Comparison of ENCODE assay signal across 35 cellular contexts in genomic region chr2:227661019-227661726, GRCh38. TPM values are rescaled to one million over a fixed set of nuclear protein-coding genes. Genes with fewer than 3 reads are reported as not detected.
DNase-seq lines count a peak whose midpoint lies in the region; ATAC-seq, FAIRE-seq and TF ChIP-seq lines count a peak whose summit lies in the region.
"Had no signal": no experiment of that assay in that cellular context is flagged by ENCODE, and none has a peak within 500 bp of the region (broad histone marks: within the 10 kb centered on the region; RNA-seq: fewer than 3 reads in every experiment).

No MANE protein-coding gene starts in this region.

- no peak overlapping the region for H2BK120ac ChIP-seq in H1 (replicated peaks; ENCODE audit: low read depth, low read length)
- no peak overlapping the region for H2BK120ac ChIP-seq in mesenchymal stem cell (ENCODE audit: low read depth, low read length)

- FAIRE-seq in H1 (lab: Jason Lieb, UNC) = peak; percentile 63
- FAIRE-seq: astrocyte, GM12891, pancreas, small intestine had no signal

- 50% methylated on average over 7 of the region's 7 CpGs; no CpG with 5 or more reads in 1 of the 2 experiments for WGBS in H1 (ENCODE audit: extremely low coverage in 1 of 2, insufficient coverage in 1 of 2, insufficient read length in 1 of 2, insufficient replicate concordance in 2 of 2, low coverage in 1 of 2, low lambda C conversion rate in 2 of 2, missing lambda C conversion rate in 1 of 2), 2 experiments
- WGBS in mesenchymal stem cell = 47% methylated on average over 4 of the region's 7 CpGs

- no peak overlapping the region for H3K9ac ChIP-seq in H1 (replicated peaks in 1 of 4; ENCODE audit: extremely low read depth in 1 of 4, low read depth in 3 of 4, low read length in 3 of 4)
- H3K9ac ChIP-seq in mesenchymal stem cell (ENCODE audit: low read length) = no peak overlapping the region

- H2BK12ac ChIP-seq in H1 (ENCODE audit: low read depth, low read length) (no peak overlapping the region; the same call in 1 of the 2 replicates), mesenchymal stem cell (ENCODE audit: low read length in 2 of 2) (no peak overlapping the region)

- DNase-seq in stimulated activated naive CD8-positive, alpha-beta T cell treated with anti-CD3 and anti-CD28 coated beads, Interleukin-15, amount 100 ng/mL, for 72 hours = no peak
- no peak for DNase-seq in stimulated activated naive CD8-positive, alpha-beta T cell treated with anti-CD3 and anti-CD28 coated beads, Interleukin-15, Interleukin-2, amounts not matched to agents 100 U/mL and 50 U/mL, for 24 hours
- DNase-seq in H1 (ENCODE audit: low read depth in 1 of 2, low spot score in 2 of 2) = peak in 1 of 2 experiments; percentile 27
- no peak for DNase-seq in mesenchymal stem cell
- DNase-seq in activated T-cell treated with anti-CD3 and anti-CD28 coated beads, Interleukin-2, amount 50 U/mL, for 48 hours = no peak
- DNase-seq in NCI-H2029 treated with DMSO at 0.1 percent for 48 hours (lab: John Stamatoyannopoulos, UW) = no peak
- no peak for DNase-seq in NCI-H2029 (lab: John Stamatoyannopoulos, UW)
- DNase-seq: activated CD4-positive, alpha-beta T cell treated with anti-CD3 and anti-CD28 coated beads, Interleukin-2, amount 50 U/mL, for 48 hours; activated CD4-positive, CD25-positive, alpha-beta regulatory T cell treated with anti-CD3 and anti-CD28 coated beads, Interleukin-2, amount 50 U/mL, for 72 hours; activated naive CD4-positive, alpha-beta T cell; activated naive CD8-positive, alpha-beta T cell treated with anti-CD3 and anti-CD28 coated beads, Interleukin-2, amount 50 U/mL, for 24 hours; BE2C; caudate nucleus; CD8-positive, alpha-beta memory T cell; DMS153; effector memory CD4-positive, alpha-beta T cell; kidney glomerular epithelial cell; NCI-H146; NCI-H510A treated with DMSO at 0.1 percent for 48 hours; pancreas; PC-3; small intestine; T-helper 17 cell had no signal

- H3K23me2 ChIP-seq in H1 (ENCODE audit: low read depth, low read length) = no peaks in the 10 kb centered on the region

- H3K18ac ChIP-seq in H1 (ENCODE audit: extremely low read depth, low read length) (no peak overlapping the region; the same call in 1 of the 2 replicates), mesenchymal stem cell (ENCODE audit: low read depth in 1 of 2, low read length in 2 of 2) (no peak overlapping the region)

- H3K4me2 ChIP-seq in H1 (ENCODE audit: insufficient read depth in 1 of 2, low read depth in 2 of 2, low read length in 2 of 2) = peak overlapping the region; percentile 4 to 48; a peak in 2 of 4 replicates
- H3K4me2 ChIP-seq in mesenchymal stem cell (ENCODE audit: low read length, poor library complexity, severe bottlenecking) = no peak overlapping the region

- H3K14ac ChIP-seq in H1 (ENCODE audit: insufficient read length) (no peak overlapping the region), mesenchymal stem cell (ENCODE audit: low read length in 2 of 2) (no peak overlapping the region)

- H3K9me3 Mint-ChIP-seq in stimulated activated naive CD8-positive, alpha-beta T cell treated with anti-CD3 and anti-CD28 coated beads, Interleukin-15, amount 100 ng/mL, for 72 hours = no peaks in the 10 kb centered on the region
- H3K9me3 Mint-ChIP-seq: activated naive CD8-positive, alpha-beta T cell treated with anti-CD3 and anti-CD28 coated beads, Interleukin-2, amount 50 U/mL, for 24 hours; CD8-positive, alpha-beta memory T cell; natural killer cell treated with Interleukin-12 subunit alpha and Interleukin-12 subunit beta and Interleukin-15 and Interleukin-18, amount 100 ng/mL, for 72 hours; stimulated activated naive CD8-positive, alpha-beta T cell treated with anti-CD3 and anti-CD28 coated beads, Interleukin-15, Interleukin-2, amounts not matched to agents 100 ng/mL and 50 ng/mL, for 24 hours had no signal

- no peak overlapping the region for H3K27ac ChIP-seq in H1 (ENCODE audit: low read depth, low read length)
- no peak overlapping the region for H3K27ac ChIP-seq in mesenchymal stem cell (ENCODE audit: low read length, poor library complexity, severe bottlenecking)
- H3K27ac ChIP-seq: coronary artery, pancreas, thoracic aorta, vagina had no signal

- no peak overlapping the region for H4K91ac ChIP-seq in H1 (replicated peaks; ENCODE audit: insufficient read length, low read length)
- no peak overlapping the region for H4K91ac ChIP-seq in mesenchymal stem cell (ENCODE audit: low read length)

- H4K5ac ChIP-seq in H1 (ENCODE audit: insufficient read length, low read depth, low read length) = no peak overlapping the region

- H4K20me1 ChIP-seq in H1 (replicated peaks in 1 of 2; ENCODE audit: control insufficient read depth in 1 of 2, insufficient read depth in 2 of 2, low read length in 2 of 2) = no peaks in the 10 kb centered on the region

- POLR2A ChIA-PET in H1 (lab: Charles Lee; ENCODE audit: partially characterized antibody) = interaction anchor here (1.2 kb wide), 1 partner anchor 187 kb away, joined by 3 read pairs; no protein-coding TSS in a partner anchor

- no peak overlapping the region for H3K27ac Mint-ChIP-seq in stimulated activated naive CD8-positive, alpha-beta T cell treated with anti-CD3 and anti-CD28 coated beads, Interleukin-15, amount 100 ng/mL, for 72 hours
- H3K27ac Mint-ChIP-seq: activated naive CD8-positive, alpha-beta T cell treated with anti-CD3 and anti-CD28 coated beads, Interleukin-2, amount 50 U/mL, for 24 hours; CD8-positive, alpha-beta memory T cell; natural killer cell treated with Interleukin-12 subunit alpha and Interleukin-12 subunit beta and Interleukin-15 and Interleukin-18, amount 100 ng/mL, for 72 hours; stimulated activated naive CD8-positive, alpha-beta T cell treated with anti-CD3 and anti-CD28 coated beads, Interleukin-15, Interleukin-2, amounts not matched to agents 100 ng/mL and 50 ng/mL, for 24 hours; T-helper 17 cell had no signal

- no peaks in the 10 kb centered on the region for H3K9me3 ChIP-seq in H1 (ENCODE audit: insufficient read depth in 2 of 2, low read depth in 1 of 2, low read length in 1 of 2)
- H3K9me3 ChIP-seq in mesenchymal stem cell (ENCODE audit: control insufficient read depth, low read length) = no peaks in the 10 kb centered on the region
- H3K9me3 ChIP-seq: BE2C, pancreas, thoracic aorta, vagina had no signal

- H3K56ac ChIP-seq in H1 (replicated peaks; ENCODE audit: insufficient read length, low read depth, low read length) = no peak overlapping the region

- no peak for TF ChIP-seq CTCF in H1 (IDR thresholded peaks at IDR 0.05; ENCODE audit: control extremely low read depth in 1 of 3, insufficient read depth in 1 of 3, low read depth in 1 of 3, low read length in 3 of 3)

- no peaks in the 10 kb centered on the region for H3K79me1 ChIP-seq in H1 (ENCODE audit: low read depth, low read length)
- no peaks in the 10 kb centered on the region for H3K79me1 ChIP-seq in mesenchymal stem cell (replicated peaks; ENCODE audit: low read length, poor library complexity, severe bottlenecking)

- H3K79me2 ChIP-seq in H1 (ENCODE audit: control insufficient read depth in 1 of 2, insufficient read depth in 2 of 2, low read length in 2 of 2) = no peaks in the 10 kb centered on the region

- no peak overlapping the region for H2AK5ac ChIP-seq in H1 (ENCODE audit: low read depth, low read length)
- no peak overlapping the region for H2AK5ac ChIP-seq in mesenchymal stem cell (ENCODE audit: low read length, severe bottlenecking)

- CTCF ChIA-PET in H1 (lab: Charles Lee; ENCODE audit: partially characterized antibody) = interaction anchor here (0.5 to 4.3 kb wide), 4 partner anchors 17 to 493 kb away, joined by 3 to 92 read pairs (median 3); no protein-coding TSS in a partner anchor

- H2BK15ac ChIP-seq in H1 (ENCODE audit: low read length) = no peak overlapping the region
- no peak overlapping the region for H2BK15ac ChIP-seq in mesenchymal stem cell (ENCODE audit: low read depth, poor library complexity, severe bottlenecking)

- H2BK5ac ChIP-seq in H1 (ENCODE audit: low read depth, low read length) (no peak overlapping the region), mesenchymal stem cell (ENCODE audit: low read depth, low read length, poor library complexity, severe bottlenecking) (no peak overlapping the region)

- H3K27me3 ChIP-seq in H1 (replicated peaks in 1 of 4; ENCODE audit: control insufficient read depth in 3 of 4, extremely low read depth in 1 of 4, insufficient read depth in 3 of 4, low read length in 3 of 4) (no peaks in the 10 kb centered on the region), mesenchymal stem cell (ENCODE audit: control insufficient read depth in 1 of 2, insufficient read depth in 1 of 2, low read length in 2 of 2) (no peaks in the 10 kb centered on the region)
- H3K27me3 ChIP-seq: BE2C, pancreas, vagina had no signal

- peak; percentile 40 for ATAC-seq in stimulated activated naive CD8-positive, alpha-beta T cell treated with anti-CD3 and anti-CD28 coated beads, Interleukin-15, amount 100 ng/mL, for 72 hours
- ATAC-seq in stimulated activated naive CD8-positive, alpha-beta T cell treated with anti-CD3 and anti-CD28 coated beads, Interleukin-15, Interleukin-2, amounts not matched to agents 100 U/mL and 50 U/mL, for 24 hours = no peak
- no peak for ATAC-seq in HG03378 (IDR thresholded peaks at IDR 0.05; ENCODE audit: unreplicated experiment)
- ATAC-seq: activated naive CD8-positive, alpha-beta T cell treated with anti-CD3 and anti-CD28 coated beads, Interleukin-2, amount 50 U/mL, for 24 hours; pancreas; PC-3; T-helper 17 cell had no signal

- no peaks in the 10 kb centered on the region for H3K36me3 ChIP-seq in H1 (ENCODE audit: control insufficient read depth in 2 of 4, insufficient read depth in 4 of 4, low read length in 3 of 4)
- H3K36me3 ChIP-seq in mesenchymal stem cell (ENCODE audit: control insufficient read depth in 1 of 2, insufficient read depth in 2 of 2, low read depth in 1 of 2, low read length in 2 of 2) = no peaks in the 10 kb centered on the region
- H3K36me3 ChIP-seq: BE2C, pancreas, thoracic aorta, vagina had no signal

- H3K4me1 ChIP-seq in H1 (replicated peaks in 1 of 4; ENCODE audit: control insufficient read depth in 3 of 4, insufficient read depth in 4 of 4, low read length in 3 of 4) = peaks cover 0 to 10% (median 4%) of the 10 kb centered on the region in 4 experiments; a peak in 4 of 7 replicates
- H3K4me1 ChIP-seq in mesenchymal stem cell (ENCODE audit: control insufficient read depth, insufficient read depth, low read depth, low read length) = peaks cover 3% of the 10 kb centered on the region
- H3K4me1 ChIP-seq: BE2C, pancreas, vagina had no signal

- H4K8ac ChIP-seq in H1 (ENCODE audit: extremely low read depth, insufficient read depth, low read length) (no peak overlapping the region), mesenchymal stem cell (ENCODE audit: low read length) (peak overlapping the region; percentile 14)

- H2AFZ ChIP-seq in H1 (ENCODE audit: low read length) (peak overlapping the region; percentile 60), mesenchymal stem cell (ENCODE audit: low read depth, low read length) (no peak overlapping the region)

- H2BK20ac ChIP-seq in H1 (ENCODE audit: low read length) = no peak overlapping the region

- no peak overlapping the region for H3K23ac ChIP-seq in H1 (ENCODE audit: insufficient read length)
- H3K23ac ChIP-seq in mesenchymal stem cell (ENCODE audit: low read length in 2 of 2) = no peak overlapping the region

- TF ChIP-seq EP300 in H1 (IDR thresholded peaks at IDR 0.05; ENCODE audit: borderline replicate concordance in 1 of 2, low read depth in 2 of 2, low read length in 2 of 2) = no peak; a peak in 1 of 3 replicates

- no peaks in the 10 kb centered on the region for H3K27me3 Mint-ChIP-seq in stimulated activated naive CD8-positive, alpha-beta T cell treated with anti-CD3 and anti-CD28 coated beads, Interleukin-15, amount 100 ng/mL, for 72 hours
- H3K27me3 Mint-ChIP-seq: T-helper 17 cell had no signal

- no peak for TF ChIP-seq POLR2A in H1 (IDR thresholded peaks at IDR 0.05; ENCODE audit: control extremely low read depth in 1 of 2, low read depth in 2 of 2, low read length in 2 of 2)

- no peak overlapping the region for H3K4me3 ChIP-seq in H1 (ENCODE audit: extremely low read depth in 1 of 4, insufficient read depth in 2 of 4, low read depth in 3 of 4, low read length in 4 of 4)
- H3K4me3 ChIP-seq in mesenchymal stem cell (ENCODE audit: insufficient read depth in 1 of 2, low read depth in 1 of 2, low read length in 2 of 2) = no peak overlapping the region
- H3K4me3 ChIP-seq: coronary artery, pancreas, thoracic aorta, vagina had no signal

- no peak overlapping the region for H3K4me3 Mint-ChIP-seq in stimulated activated naive CD8-positive, alpha-beta T cell treated with anti-CD3 and anti-CD28 coated beads, Interleukin-15, amount 100 ng/mL, for 72 hours
- H3K4me3 Mint-ChIP-seq: activated naive CD8-positive, alpha-beta T cell treated with anti-CD3 and anti-CD28 coated beads, Interleukin-2, amount 50 U/mL, for 24 hours; CD8-positive, alpha-beta memory T cell; natural killer cell treated with Interleukin-12 subunit alpha and Interleukin-12 subunit beta and Interleukin-15 and Interleukin-18, amount 100 ng/mL, for 72 hours; stimulated activated naive CD8-positive, alpha-beta T cell treated with anti-CD3 and anti-CD28 coated beads, Interleukin-15, Interleukin-2, amounts not matched to agents 100 ng/mL and 50 ng/mL, for 24 hours; T-helper 17 cell had no signal

- no peak for TF ChIP-seq RAD21 in H1 (IDR thresholded peaks at IDR 0.05 in 1 of 2, conservative IDR thresholded peaks at IDR 0.05 in 1 of 2; ENCODE audit: low read depth in 2 of 2, low read length in 2 of 2)

- H3K4ac ChIP-seq in H1 (replicated peaks; ENCODE audit: insufficient read length, low read depth, low read length) = no peak overlapping the region
- H3K4ac ChIP-seq in mesenchymal stem cell (ENCODE audit: low read depth in 1 of 2, low read length in 2 of 2) = no peak overlapping the region

- no peaks in the 10 kb centered on the region for H3K4me1 Mint-ChIP-seq in stimulated activated naive CD8-positive, alpha-beta T cell treated with anti-CD3 and anti-CD28 coated beads, Interleukin-15, amount 100 ng/mL, for 72 hours
- H3K4me1 Mint-ChIP-seq: activated naive CD8-positive, alpha-beta T cell treated with anti-CD3 and anti-CD28 coated beads, Interleukin-2, amount 50 U/mL, for 24 hours; CD8-positive, alpha-beta memory T cell had no signal

RNA-seq across cellular contexts. Expression of gene SCYGR5, which starts 5.4 kb away (rescaled TPM):
- total RNA-seq in H1 (2021; fragmentation: NEBNext Ultra II Directional; extraction: Animal tissue kit (Norgen Biotek cat#: 25700)) = not detected in 2 replicates
- not detected in 2 replicates for polyA plus RNA-seq in H1 (2011; rRNA removed)
- not detected for polyA plus RNA-seq in H1 (2011; cell fraction: cytosol; rRNA removed)
- not detected for polyA plus RNA-seq in H1 (2011; cell fraction: nucleus; rRNA removed)
- polyA plus RNA-seq in H1 (2012, experiment 1 of 2) = not detected in 4 replicates
- polyA plus RNA-seq in H1 (2012, experiment 2 of 2) = not detected
- not detected for polyA plus RNA-seq in H1 (2013, experiment 1 of 2)
- not detected for polyA plus RNA-seq in H1 (2013, experiment 2 of 2)
- not detected in 2 replicates for polyA minus RNA-seq in H1 (2011; rRNA and poly(A)+ RNA removed)
- not detected for polyA minus RNA-seq in H1 (2011; cell fraction: cytosol; rRNA and poly(A)+ RNA removed)
- polyA minus RNA-seq in H1 (2011; cell fraction: nucleus; rRNA and poly(A)+ RNA removed) = not detected
- polyA plus RNA-seq in mesenchymal stem cell (2013, experiment 1 of 2) = not detected
- not detected for polyA plus RNA-seq in mesenchymal stem cell (2013, experiment 2 of 2)
- total RNA-seq: astrocyte; CD8-positive, alpha-beta memory T cell; epithelial cell of proximal tubule; lung microvascular endothelial cell; mucosa of gallbladder; natural killer cell treated with Interleukin-12 subunit alpha and Interleukin-12 subunit beta and Interleukin-15 and Interleukin-18, amount 100 ng/mL, for 72 hours; pancreas; PC-3; renal cortical epithelial cell; T-helper 17 cell; thoracic aorta; vagina had no signal
- polyA plus RNA-seq: CD8-positive, alpha-beta memory T cell; pancreas; small intestine had no signal

RNA-seq across cellular contexts. Expression of gene SCYGR4, which starts 43.9 kb away (rescaled TPM):
- total RNA-seq in H1 (2021; fragmentation: NEBNext Ultra II Directional; extraction: Animal tissue kit (Norgen Biotek cat#: 25700)) = not detected in 2 replicates
- polyA plus RNA-seq in H1 (2011; rRNA removed) = not detected in 2 replicates
- not detected for polyA plus RNA-seq in H1 (2011; cell fraction: cytosol; rRNA removed)
- polyA plus RNA-seq in H1 (2011; cell fraction: nucleus; rRNA removed) = not detected
- polyA plus RNA-seq in H1 (2012, experiment 1 of 2) = not detected in 4 replicates
- not detected for polyA plus RNA-seq in H1 (2012, experiment 2 of 2)
- polyA plus RNA-seq in H1 (2013, experiment 1 of 2) = not detected
- not detected for polyA plus RNA-seq in H1 (2013, experiment 2 of 2)
- not detected in 2 replicates for polyA minus RNA-seq in H1 (2011; rRNA and poly(A)+ RNA removed)
- not detected for polyA minus RNA-seq in H1 (2011; cell fraction: cytosol; rRNA and poly(A)+ RNA removed)
- not detected for polyA minus RNA-seq in H1 (2011; cell fraction: nucleus; rRNA and poly(A)+ RNA removed)
- not detected for polyA plus RNA-seq in mesenchymal stem cell (2013, experiment 1 of 2)
- not detected for polyA plus RNA-seq in mesenchymal stem cell (2013, experiment 2 of 2)
- total RNA-seq: astrocyte; CD8-positive, alpha-beta memory T cell; epithelial cell of proximal tubule; lung microvascular endothelial cell; mucosa of gallbladder; natural killer cell treated with Interleukin-12 subunit alpha and Interleukin-12 subunit beta and Interleukin-15 and Interleukin-18, amount 100 ng/mL, for 72 hours; pancreas; PC-3; renal cortical epithelial cell; thoracic aorta; vagina had no signal
- polyA plus RNA-seq: CD8-positive, alpha-beta memory T cell; pancreas; small intestine had no signal

RNA-seq across cellular contexts. Expression of gene SCYGR3, which starts 46.5 kb away (rescaled TPM):
- total RNA-seq in H1 (2021; fragmentation: NEBNext Ultra II Directional; extraction: Animal tissue kit (Norgen Biotek cat#: 25700)) = not detected in 2 replicates
- not detected in 2 replicates for polyA plus RNA-seq in H1 (2011; rRNA removed)
- not detected for polyA plus RNA-seq in H1 (2011; cell fraction: cytosol; rRNA removed)
- not detected for polyA plus RNA-seq in H1 (2011; cell fraction: nucleus; rRNA removed)
- not detected in 4 replicates for polyA plus RNA-seq in H1 (2012, experiment 1 of 2)
- not detected for polyA plus RNA-seq in H1 (2012, experiment 2 of 2)
- polyA plus RNA-seq in H1 (2013, experiment 1 of 2) = not detected
- not detected for polyA plus RNA-seq in H1 (2013, experiment 2 of 2)
- polyA minus RNA-seq in H1 (2011; rRNA and poly(A)+ RNA removed) = not detected in 2 replicates
- polyA minus RNA-seq in H1 (2011; cell fraction: cytosol; rRNA and poly(A)+ RNA removed) = not detected
- polyA minus RNA-seq in H1 (2011; cell fraction: nucleus; rRNA and poly(A)+ RNA removed) = not detected
- polyA plus RNA-seq in mesenchymal stem cell (2013, experiment 1 of 2) = not detected
- not detected for polyA plus RNA-seq in mesenchymal stem cell (2013, experiment 2 of 2)
- total RNA-seq: astrocyte; CD8-positive, alpha-beta memory T cell; epithelial cell of proximal tubule; lung microvascular endothelial cell; mucosa of gallbladder; natural killer cell treated with Interleukin-12 subunit alpha and Interleukin-12 subunit beta and Interleukin-15 and Interleukin-18, amount 100 ng/mL, for 72 hours; pancreas; PC-3; renal cortical epithelial cell; T-helper 17 cell; thoracic aorta; vagina had no signal
- polyA plus RNA-seq: CD8-positive, alpha-beta memory T cell; pancreas; small intestine had no signal

RNA-seq across cellular contexts. Expression of gene SLC19A3, which starts 56.7 kb away (rescaled TPM):
- total RNA-seq in H1 (2021; fragmentation: NEBNext Ultra II Directional; extraction: Animal tissue kit (Norgen Biotek cat#: 25700)) = 5.9 and 9.8 TPM in 2 replicates
- 7.0 and 8.4 TPM in 2 replicates for polyA plus RNA-seq in H1 (2011; rRNA removed)
- polyA plus RNA-seq in H1 (2011; cell fraction: cytosol; rRNA removed) = 5.1 TPM
- polyA plus RNA-seq in H1 (2011; cell fraction: nucleus; rRNA removed) = 6.7 TPM
- 2.8 to 6.1 TPM (median 4.4 TPM) in 4 replicates for polyA plus RNA-seq in H1 (2012, experiment 1 of 2)
- polyA plus RNA-seq in H1 (2012, experiment 2 of 2) = 1.7 TPM
- polyA plus RNA-seq in H1 (2013, experiment 1 of 2) = 9.2 TPM
- polyA plus RNA-seq in H1 (2013, experiment 2 of 2) = 9.6 TPM
- 15.4 and 21.1 TPM in 2 replicates for polyA minus RNA-seq in H1 (2011; rRNA and poly(A)+ RNA removed)
- polyA minus RNA-seq in H1 (2011; cell fraction: cytosol; rRNA and poly(A)+ RNA removed) = 5.9 TPM
- polyA minus RNA-seq in H1 (2011; cell fraction: nucleus; rRNA and poly(A)+ RNA removed) = 14.9 TPM
- 0.06 TPM for polyA plus RNA-seq in mesenchymal stem cell (2013, experiment 1 of 2)
- 0.03 TPM for polyA plus RNA-seq in mesenchymal stem cell (2013, experiment 2 of 2)
- total RNA-seq: CD8-positive, alpha-beta memory T cell; lung microvascular endothelial cell; natural killer cell treated with Interleukin-12 subunit alpha and Interleukin-12 subunit beta and Interleukin-15 and Interleukin-18, amount 100 ng/mL, for 72 hours; T-helper 17 cell had no signal
- polyA plus RNA-seq: CD8-positive, alpha-beta memory T cell had no signal
